Comparison of ENCODE assay signal across 1 cellular context in the genomic region with DNA sequence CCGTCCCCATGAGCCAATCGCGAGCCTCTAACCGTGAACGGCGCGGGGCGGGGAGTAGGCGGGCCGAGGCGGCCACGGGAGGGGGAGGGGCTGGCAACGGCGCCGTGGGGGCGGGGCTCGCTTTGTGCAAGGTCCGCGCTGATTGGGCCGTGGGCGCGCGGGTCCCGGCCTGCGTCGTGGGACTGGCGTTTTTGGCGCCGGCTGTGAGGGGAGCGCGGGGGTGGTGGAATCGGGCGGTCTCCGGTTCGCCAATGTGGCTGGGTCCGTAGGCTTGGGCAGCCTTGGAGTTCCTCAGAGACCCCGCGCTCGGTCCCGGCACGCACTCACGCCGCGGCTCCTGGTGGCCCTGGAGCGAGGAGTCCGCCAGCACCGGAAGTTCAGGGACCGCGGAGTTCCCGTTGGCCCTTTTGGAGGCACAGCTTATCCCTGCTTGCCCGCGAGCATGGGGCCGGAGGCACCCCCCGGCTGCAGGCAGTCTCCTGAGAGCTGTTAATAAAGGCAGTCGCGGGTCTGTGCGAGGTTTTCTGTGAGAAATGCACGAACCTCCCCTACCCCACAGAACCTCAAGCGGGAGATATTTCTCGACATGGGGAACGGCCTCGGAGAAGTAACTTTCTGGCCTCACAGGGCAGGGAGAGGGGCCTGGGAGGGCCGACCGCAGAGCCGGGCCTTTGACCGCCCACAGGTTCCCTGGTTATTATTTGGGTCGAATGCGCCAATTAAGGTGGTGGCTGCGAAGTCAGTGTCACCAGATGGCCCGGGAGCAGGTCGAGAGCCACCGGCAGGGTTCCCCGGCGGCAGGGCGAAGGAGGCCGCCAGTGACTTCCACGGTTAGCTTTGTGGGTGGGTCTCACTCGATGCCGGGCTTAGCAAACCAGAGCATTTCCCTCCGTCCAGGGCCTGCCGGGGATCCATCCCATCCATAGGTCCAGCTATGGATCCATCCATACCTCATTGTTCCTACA.
A peak's percentile ranks its signal among the peaks of the same experiment; 100 is the strongest.
TF ChIP-seq lines count a peak whose summit lies in the region.

No MANE protein-coding gene starts in this region.

TF ChIP-seq in HepG2, 621 proteins besides CTCF, POLR2A, EP300 and RAD21 (continued from another document):
- TF ChIP-seq, protein P1, sequence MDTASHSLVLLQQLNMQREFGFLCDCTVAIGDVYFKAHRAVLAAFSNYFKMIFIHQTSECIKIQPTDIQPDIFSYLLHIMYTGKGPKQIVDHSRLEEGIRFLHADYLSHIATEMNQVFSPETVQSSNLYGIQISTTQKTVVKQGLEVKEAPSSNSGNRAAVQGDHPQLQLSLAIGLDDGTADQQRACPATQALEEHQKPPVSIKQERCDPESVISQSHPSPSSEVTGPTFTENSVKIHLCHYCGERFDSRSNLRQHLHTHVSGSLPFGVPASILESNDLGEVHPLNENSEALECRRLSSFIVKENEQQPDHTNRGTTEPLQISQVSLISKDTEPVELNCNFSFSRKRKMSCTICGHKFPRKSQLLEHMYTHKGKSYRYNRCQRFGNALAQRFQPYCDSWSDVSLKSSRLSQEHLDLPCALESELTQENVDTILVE (CRISPR knock-in tag; IDR thresholded peaks at IDR 0.05), result peak; percentile 3; the same call in 1 of the 2 replicates
- TF ChIP-seq, protein P2, sequence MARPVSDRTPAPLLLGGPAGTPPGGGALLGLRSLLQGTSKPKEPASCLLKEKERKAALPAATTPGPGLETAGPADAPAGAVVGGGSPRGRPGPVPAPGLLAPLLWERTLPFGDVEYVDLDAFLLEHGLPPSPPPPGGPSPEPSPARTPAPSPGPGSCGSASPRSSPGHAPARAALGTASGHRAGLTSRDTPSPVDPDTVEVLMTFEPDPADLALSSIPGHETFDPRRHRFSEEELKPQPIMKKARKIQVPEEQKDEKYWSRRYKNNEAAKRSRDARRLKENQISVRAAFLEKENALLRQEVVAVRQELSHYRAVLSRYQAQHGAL (CRISPR knock-in tag; IDR thresholded peaks at IDR 0.05; ENCODE audit: not compliant biosample characterization), result peak; percentile 30
- peak; percentile 24; the same call in 1 of the 2 replicates for TF ChIP-seq SP5 (CRISPR knock-in tag; IDR thresholded peaks at IDR 0.05; ENCODE audit: borderline replicate concordance, low read depth)
TF ChIP-seq in HepG2: peak in this region for 247.
